ENCODE assay signal across 1 cellular context in the genomic region with DNA sequence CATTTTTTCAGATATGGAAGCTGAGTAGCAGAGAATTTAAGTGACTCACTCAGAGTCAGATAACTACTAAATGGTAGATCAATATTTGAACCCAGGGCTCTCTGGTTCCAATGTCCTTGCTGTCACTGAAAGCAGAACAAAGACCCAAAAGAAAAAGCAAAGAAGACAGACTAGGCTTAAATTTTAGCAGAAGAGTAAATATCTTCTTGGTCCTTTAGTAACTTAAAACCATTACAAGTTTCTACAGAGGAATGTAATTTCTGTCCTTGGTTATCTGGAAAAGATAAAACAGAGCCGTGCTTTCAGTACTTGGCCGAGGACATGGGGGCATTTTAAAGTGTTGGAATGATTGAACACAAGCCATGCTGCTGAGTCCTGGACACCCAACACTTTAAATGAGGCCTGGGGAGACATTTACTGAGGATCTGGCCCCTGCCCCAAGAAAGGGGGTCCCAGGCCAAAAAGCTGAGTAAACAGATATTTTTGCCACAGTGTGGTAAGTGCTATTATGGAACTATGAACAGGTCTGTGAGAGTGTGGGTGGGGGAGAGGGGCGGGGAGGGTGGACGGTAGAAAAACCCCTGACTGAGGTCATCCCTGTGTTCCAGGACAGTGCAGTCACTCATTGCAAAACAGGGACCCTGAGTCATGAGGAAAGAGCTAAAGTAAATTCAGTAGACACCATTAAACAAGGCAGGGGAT.
TF ChIP-seq lines count a peak whose summit lies in the region.

No MANE protein-coding gene starts in this region.

TF ChIP-seq in HepG2, 621 proteins besides CTCF, POLR2A, EP300 and RAD21 (continued from another document and continues in another):
- TF ChIP-seq HNRNPK (IDR thresholded peaks at IDR 0.05; ENCODE audit: low read depth, low read length, poor library complexity, severe bottlenecking) (peak; percentile 40), FOXP1 (IDR thresholded peaks at IDR 0.05) (no peak), FOXP1 (CRISPR knock-in tag; IDR thresholded peaks at IDR 0.05) (peak; percentile 39; the same call in 1 of the 2 replicates), TBX3 (IDR thresholded peaks at IDR 0.05; ENCODE audit: borderline replicate concordance) (no peak; the same call in 1 of the 2 replicates), ZNF530 (CRISPR knock-in tag; IDR thresholded peaks at IDR 0.05; ENCODE audit: low read depth) (no peak), ZNF670 (CRISPR knock-in tag; IDR thresholded peaks at IDR 0.05; ENCODE audit: borderline replicate concordance) (no peak), ELF3 (CRISPR knock-in tag; IDR thresholded peaks at IDR 0.05) (0 out of 2 replicates have a peak, but pooled peaks have one; percentile 26), FOSL1 (CRISPR knock-in tag; IDR thresholded peaks at IDR 0.05; ENCODE audit: borderline replicate concordance) (peak; percentile 75; the same call in 1 of the 2 replicates), NR1H2 (CRISPR knock-in tag; IDR thresholded peaks at IDR 0.05; ENCODE audit: borderline replicate concordance, low read depth) (no peak), GABPB1 (CRISPR knock-in tag; IDR thresholded peaks at IDR 0.05) (no peak), ASH2L (IDR thresholded peaks at IDR 0.05; ENCODE audit: insufficient read length, low read depth, low read length) (peak; percentile 89), ZNF329 (CRISPR knock-in tag; IDR thresholded peaks at IDR 0.05; ENCODE audit: low read depth) (no peak), ZNF446 (CRISPR knock-in tag; IDR thresholded peaks at IDR 0.05) (no peak), ZNF598 (CRISPR knock-in tag; IDR thresholded peaks at IDR 0.05; ENCODE audit: borderline replicate concordance) (no peak), NBN (conservative IDR thresholded peaks at IDR 0.05) (no peak), NFATC3 (CRISPR knock-in tag; IDR thresholded peaks at IDR 0.05) (no peak), KDM5A (IDR thresholded peaks at IDR 0.05; ENCODE audit: borderline replicate concordance, low read length) (no peak; the same call in 1 of the 2 replicates), SIX1 (CRISPR knock-in tag; IDR thresholded peaks at IDR 0.05; ENCODE audit: borderline replicate concordance) (peak; percentile 97), NONO (IDR thresholded peaks at IDR 0.05) (no peak), NONO (CRISPR knock-in tag; conservative IDR thresholded peaks at IDR 0.05) (peak; percentile 68), ONECUT2 (CRISPR knock-in tag; IDR thresholded peaks at IDR 0.05) (peak; percentile 89), KLF12 (CRISPR knock-in tag; IDR thresholded peaks at IDR 0.05; ENCODE audit: borderline replicate concordance) (no peak), HIVEP1 (CRISPR knock-in tag; IDR thresholded peaks at IDR 0.05) (no peak), SOX13 (IDR thresholded peaks at IDR 0.05) (no peak), SOX13 (CRISPR knock-in tag; conservative IDR thresholded peaks at IDR 0.05 in 1 of 2, IDR thresholded peaks at IDR 0.05 in 1 of 2) (peak in 1 of 2 experiments; percentile 81; a peak in 2 of 4 replicates), HDAC2 (CRISPR knock-in tag; IDR thresholded peaks at IDR 0.05) (peak; percentile 68), ZNF276 (CRISPR knock-in tag; IDR thresholded peaks at IDR 0.05; ENCODE audit: low read depth) (no peak), ZNF556 (CRISPR knock-in tag; IDR thresholded peaks at IDR 0.05; ENCODE audit: borderline replicate concordance) (no peak), MIXL1 (CRISPR knock-in tag; IDR thresholded peaks at IDR 0.05) (0 out of 2 replicates have a peak, but pooled peaks have one; percentile 50), MAX (IDR thresholded peaks at IDR 0.05) (0 out of 2 replicates have a peak, but pooled peaks have one; percentile 25), ETV5 (CRISPR knock-in tag; IDR thresholded peaks at IDR 0.05; ENCODE audit: borderline replicate concordance) (peak; percentile 31; the same call in 1 of the 2 replicates), LCORL (IDR thresholded peaks at IDR 0.05) (0 out of 2 replicates have a peak, but pooled peaks have one; percentile 41), LCORL (CRISPR knock-in tag; IDR thresholded peaks at IDR 0.05) (no peak; the same call in 1 of the 2 replicates), GATAD1 (CRISPR knock-in tag; IDR thresholded peaks at IDR 0.05) (no peak), ZNF280D (CRISPR knock-in tag; IDR thresholded peaks at IDR 0.05) (no peak), RORA (CRISPR knock-in tag; IDR thresholded peaks at IDR 0.05) (no peak), DZIP1 (CRISPR knock-in tag; IDR thresholded peaks at IDR 0.05) (no peak), CAMTA2 (CRISPR knock-in tag; IDR thresholded peaks at IDR 0.05; ENCODE audit: borderline replicate concordance) (no peak), ZNF510 (CRISPR knock-in tag; IDR thresholded peaks at IDR 0.05; ENCODE audit: low read depth) (no peak), CEBPG (CRISPR knock-in tag; IDR thresholded peaks at IDR 0.05) (peak; percentile 78), ZNF232 (CRISPR knock-in tag; IDR thresholded peaks at IDR 0.05; ENCODE audit: borderline replicate concordance) (no peak), SUZ12 (IDR thresholded peaks at IDR 0.05; ENCODE audit: low read depth, low read length) (no peak), SMAD9 (CRISPR knock-in tag; IDR thresholded peaks at IDR 0.05) (no peak)
- TF ChIP-seq, protein P1, sequence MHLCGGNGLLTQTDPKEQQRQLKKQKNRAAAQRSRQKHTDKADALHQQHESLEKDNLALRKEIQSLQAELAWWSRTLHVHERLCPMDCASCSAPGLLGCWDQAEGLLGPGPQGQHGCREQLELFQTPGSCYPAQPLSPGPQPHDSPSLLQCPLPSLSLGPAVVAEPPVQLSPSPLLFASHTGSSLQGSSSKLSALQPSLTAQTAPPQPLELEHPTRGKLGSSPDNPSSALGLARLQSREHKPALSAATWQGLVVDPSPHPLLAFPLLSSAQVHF (CRISPR knock-in tag; IDR thresholded peaks at IDR 0.05): no peak
- TF ChIP-seq, protein P2, sequence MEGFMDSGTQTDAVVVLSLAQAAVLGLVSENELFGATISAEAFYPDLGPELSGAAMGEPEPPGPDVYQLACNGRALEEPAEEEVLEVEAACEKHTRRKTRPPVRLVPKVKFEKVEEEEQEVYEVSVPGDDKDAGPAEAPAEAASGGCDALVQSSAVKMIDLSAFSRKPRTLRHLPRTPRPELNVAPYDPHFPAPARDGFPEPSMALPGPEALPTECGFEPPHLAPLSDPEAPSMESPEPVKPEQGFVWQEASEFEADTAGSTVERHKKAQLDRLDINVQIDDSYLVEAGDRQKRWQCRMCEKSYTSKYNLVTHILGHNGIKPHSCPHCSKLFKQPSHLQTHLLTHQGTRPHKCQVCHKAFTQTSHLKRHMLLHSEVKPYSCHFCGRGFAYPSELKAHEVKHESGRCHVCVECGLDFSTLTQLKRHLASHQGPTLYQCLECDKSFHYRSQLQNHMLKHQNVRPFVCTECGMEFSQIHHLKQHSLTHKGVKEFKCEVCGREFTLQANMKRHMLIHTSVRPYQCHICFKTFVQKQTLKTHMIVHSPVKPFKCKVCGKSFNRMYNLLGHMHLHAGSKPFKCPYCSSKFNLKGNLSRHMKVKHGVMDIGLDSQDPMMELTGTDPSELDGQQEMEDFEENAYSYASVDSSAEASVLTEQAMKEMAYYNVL (CRISPR knock-in tag; IDR thresholded peaks at IDR 0.05; ENCODE audit: borderline replicate concordance): 0 out of 2 replicates have a peak, but pooled peaks have one; percentile 30
- TF ChIP-seq, protein P3, sequence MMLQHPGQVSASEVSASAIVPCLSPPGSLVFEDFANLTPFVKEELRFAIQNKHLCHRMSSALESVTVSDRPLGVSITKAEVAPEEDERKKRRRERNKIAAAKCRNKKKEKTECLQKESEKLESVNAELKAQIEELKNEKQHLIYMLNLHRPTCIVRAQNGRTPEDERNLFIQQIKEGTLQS (CRISPR knock-in tag; IDR thresholded peaks at IDR 0.05): peak; percentile 92
- TF ChIP-seq, protein P4, sequence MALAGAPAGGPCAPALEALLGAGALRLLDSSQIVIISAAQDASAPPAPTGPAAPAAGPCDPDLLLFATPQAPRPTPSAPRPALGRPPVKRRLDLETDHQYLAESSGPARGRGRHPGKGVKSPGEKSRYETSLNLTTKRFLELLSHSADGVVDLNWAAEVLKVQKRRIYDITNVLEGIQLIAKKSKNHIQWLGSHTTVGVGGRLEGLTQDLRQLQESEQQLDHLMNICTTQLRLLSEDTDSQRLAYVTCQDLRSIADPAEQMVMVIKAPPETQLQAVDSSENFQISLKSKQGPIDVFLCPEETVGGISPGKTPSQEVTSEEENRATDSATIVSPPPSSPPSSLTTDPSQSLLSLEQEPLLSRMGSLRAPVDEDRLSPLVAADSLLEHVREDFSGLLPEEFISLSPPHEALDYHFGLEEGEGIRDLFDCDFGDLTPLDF (CRISPR knock-in tag; IDR thresholded peaks at IDR 0.05): no peak
- TF ChIP-seq, protein P5, sequence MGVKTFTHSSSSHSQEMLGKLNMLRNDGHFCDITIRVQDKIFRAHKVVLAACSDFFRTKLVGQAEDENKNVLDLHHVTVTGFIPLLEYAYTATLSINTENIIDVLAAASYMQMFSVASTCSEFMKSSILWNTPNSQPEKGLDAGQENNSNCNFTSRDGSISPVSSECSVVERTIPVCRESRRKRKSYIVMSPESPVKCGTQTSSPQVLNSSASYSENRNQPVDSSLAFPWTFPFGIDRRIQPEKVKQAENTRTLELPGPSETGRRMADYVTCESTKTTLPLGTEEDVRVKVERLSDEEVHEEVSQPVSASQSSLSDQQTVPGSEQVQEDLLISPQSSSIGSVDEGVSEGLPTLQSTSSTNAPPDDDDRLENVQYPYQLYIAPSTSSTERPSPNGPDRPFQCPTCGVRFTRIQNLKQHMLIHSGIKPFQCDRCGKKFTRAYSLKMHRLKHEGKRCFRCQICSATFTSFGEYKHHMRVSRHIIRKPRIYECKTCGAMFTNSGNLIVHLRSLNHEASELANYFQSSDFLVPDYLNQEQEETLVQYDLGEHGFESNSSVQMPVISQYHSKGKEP (CRISPR knock-in tag; IDR thresholded peaks at IDR 0.05): no peak
